ENCODE assay signal across 21 cellular contexts in the genomic region with DNA sequence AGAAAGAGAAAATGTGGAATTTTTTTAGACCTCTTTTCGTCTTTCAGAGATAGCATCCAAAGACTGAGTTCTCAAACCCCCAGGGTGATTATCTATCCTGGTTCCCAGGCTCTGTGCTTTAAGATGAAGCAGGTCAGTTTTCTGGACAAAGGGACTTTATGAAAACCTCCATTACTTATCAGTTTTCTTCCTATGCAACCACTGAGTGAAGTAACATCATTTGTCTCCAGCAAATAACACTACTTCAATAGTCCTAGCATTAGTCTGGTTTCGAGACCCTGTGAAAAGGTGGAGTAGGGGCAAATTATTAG. TPM values are rescaled to one million over a fixed set of nuclear protein-coding genes. Genes with fewer than 3 reads are reported as not detected.
"Had no signal": no experiment of that assay in that cellular context is flagged by ENCODE, and none has a peak within 500 bp of the region (broad histone marks: within the 10 kb centered on the region; RNA-seq: fewer than 3 reads in every experiment).

No MANE protein-coding gene starts in this region.

- H3K4me3 ChIP-seq: esophagus squamous epithelium, pancreas, right lobe of liver, transverse colon, uterus had no signal

- FAIRE-seq: pancreas, small intestine had no signal

- H3K27ac Mint-ChIP-seq: activated CD8-positive, alpha-beta T cell treated with anti-CD3 and anti-CD28 coated beads for 36 hours; activated naive CD4-positive, alpha-beta T cell treated with anti-CD3 and anti-CD28 coated beads, Interleukin-2, amount 10 ng/mL, durations not matched to agents 7 days and 5 days had no signal

- H3K4me1 ChIP-seq: esophagus squamous epithelium, pancreas, right lobe of liver, transverse colon, uterus had no signal

- H3K27ac ChIP-seq: esophagus squamous epithelium, pancreas, right lobe of liver, transverse colon, uterus had no signal

- H3K36me3 ChIP-seq: esophagus squamous epithelium, pancreas, right lobe of liver, transverse colon, uterus had no signal

- DNase-seq: activated CD4-positive, alpha-beta T cell treated with anti-CD3 and anti-CD28 coated beads, Interleukin-2, amount 10 ng/mL, durations not matched to agents 24 days and 14 days; activated CD8-positive, alpha-beta memory T cell treated with anti-CD3 and anti-CD28 coated beads, Interleukin-2, amount 50 U/mL, for 48 hours; activated CD8-positive, alpha-beta T cell treated with anti-CD3 and anti-CD28 coated beads for 36 hours; activated effector memory CD4-positive, alpha-beta T cell treated with Interleukin-2 at 50 U/mL for 16 hours; activated naive CD4-positive, alpha-beta T cell treated with anti-CD3 and anti-CD28 coated beads, Interleukin-2, amount 10 ng/mL, durations not matched to agents 7 days and 5 days; activated T-cell treated with anti-CD3 and anti-CD28 coated beads, Interleukin-2, amount 50 U/mL, for 48 hours; effector memory CD8-positive, alpha-beta T cell; esophagus squamous epithelium; mesenchymal stem cell; natural killer cell; pancreas; right lobe of liver; small intestine; stimulated activated CD4-positive, alpha-beta T cell treated with anti-CD3 and anti-CD28 coated beads, Interleukin-4, amount 100 ng/mL, for 1 hour; stimulated activated naive CD4-positive, alpha-beta T cell; T1000; transverse colon; uterus had no signal

- H3K4me3 Mint-ChIP-seq: activated CD4-positive, alpha-beta T cell treated with anti-CD3 and anti-CD28 coated beads, Interleukin-2, amount 10 ng/mL, durations not matched to agents 24 days and 14 days; activated CD8-positive, alpha-beta T cell treated with anti-CD3 and anti-CD28 coated beads for 36 hours; activated naive CD4-positive, alpha-beta T cell treated with anti-CD3 and anti-CD28 coated beads, Interleukin-2, amount 10 ng/mL, durations not matched to agents 7 days and 5 days; effector memory CD8-positive, alpha-beta T cell; natural killer cell had no signal

- H3K36me3 Mint-ChIP-seq: natural killer cell had no signal

- H3K9me3 ChIP-seq: esophagus squamous epithelium, pancreas, right lobe of liver, transverse colon, uterus had no signal

- ATAC-seq: activated CD8-positive, alpha-beta T cell treated with anti-CD3 and anti-CD28 coated beads for 36 hours; effector memory CD8-positive, alpha-beta T cell; natural killer cell; pancreas; right lobe of liver had no signal

- H3K27me3 ChIP-seq: esophagus squamous epithelium, pancreas, right lobe of liver, transverse colon, uterus had no signal

- H3K27me3 Mint-ChIP-seq: effector memory CD8-positive, alpha-beta T cell had no signal

- H3K9me3 Mint-ChIP-seq: effector memory CD8-positive, alpha-beta T cell; natural killer cell had no signal

RNA-seq across cellular contexts. Expression of gene HLA-DRB1, which starts 18.3 kb away (rescaled TPM):
- total RNA-seq: chondrocyte, pulmonary artery endothelial cell had no signal

RNA-seq across cellular contexts. Expression of gene HLA-DQA1, which starts 29.3 kb away (rescaled TPM):
- total RNA-seq: chondrocyte, dermis microvascular lymphatic vessel endothelial cell, pulmonary artery endothelial cell had no signal

RNA-seq across cellular contexts. Expression of gene HLA-DQB1, which starts 58.5 kb away (rescaled TPM):
- total RNA-seq: chondrocyte, pulmonary artery endothelial cell had no signal
